ENCODE assay signal across 8 cellular contexts in the genomic region with DNA sequence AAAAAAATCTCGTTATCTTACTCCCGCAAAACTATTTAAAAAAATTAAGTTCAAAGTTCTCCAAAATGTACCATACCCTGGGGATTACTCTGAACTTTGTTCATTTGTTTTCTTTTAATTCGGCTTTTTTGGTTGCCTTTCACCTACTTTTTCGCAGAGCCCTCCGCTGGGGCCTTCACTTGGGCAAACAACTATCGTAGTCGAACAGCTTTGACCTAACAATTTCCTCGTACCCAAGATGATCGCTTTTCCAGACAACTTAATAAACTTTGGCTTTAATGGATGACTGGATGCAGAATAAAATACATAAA. TPM values are rescaled to one million over a fixed set of nuclear protein-coding genes. Genes with fewer than 3 reads are reported as not detected.
DNase-seq lines count a peak whose midpoint lies in the region; ATAC-seq and TF ChIP-seq lines count a peak whose summit lies in the region.

No MANE protein-coding gene starts in this region.

- H3K9me3 ChIP-seq in SJCRH30 (replicated peaks) (no peaks in the 10 kb centered on the region), esophagus muscularis mucosa (no peaks in the 10 kb centered on the region), skeletal muscle satellite cell (replicated peaks; ENCODE audit: low read length) (no peaks in the 10 kb centered on the region)

- in situ Hi-C loops in G401 (cut with HindIII; ENCODE audit: low sequenced_read_pairs), result loop anchor here (25.0 kb wide), 1 partner anchor 92 kb away; no protein-coding TSS in a partner anchor

- DNase-seq in SJCRH30 (no peak), esophagus muscularis mucosa (ENCODE audit: extremely low spot score) (no peak), G401 (ENCODE audit: low spot score) (no peak), NCI-H1048 (lab: John Stamatoyannopoulos, UW) (no peak)
- DNase-seq in stimulated activated CD4-positive, alpha-beta T cell treated with anti-CD3 and anti-CD28 coated beads, Interleukin-2, amount 100 ng/mL, for 48 hours, result no peak

- 27% methylated on average over 9 of the region's 9 CpGs for WGBS in esophagus muscularis mucosa

- H3K4me3 ChIP-seq in GM12875 (ENCODE audit: low read depth, low read length), result peak overlapping the region; percentile 70
- peak overlapping the region; percentile 66 for H3K4me3 ChIP-seq in SJCRH30
- H3K4me3 ChIP-seq in esophagus muscularis mucosa, result peak overlapping the region; percentile 63 to 67 (median 63)
- H3K4me3 ChIP-seq in skeletal muscle satellite cell (ENCODE audit: low read length), result peak overlapping the region; percentile 79

- ATAC-seq in HG03457 (IDR thresholded peaks at IDR 0.05; ENCODE audit: unreplicated experiment), result no peak

- peak overlapping the region; percentile 100 for H3K4me2 ChIP-seq in skeletal muscle satellite cell (ENCODE audit: low read length)

- intact Hi-C loops in esophagus muscularis mucosa (cut with DNase I), result no loop called here

- peak overlapping the region; percentile 66 for H3K27ac ChIP-seq in SJCRH30
- H3K27ac ChIP-seq in esophagus muscularis mucosa (replicated peaks in 1 of 4), result peak overlapping the region; percentile 86 to 94 (median 88)

- TF ChIP-seq EP300 in esophagus muscularis mucosa (IDR thresholded peaks at IDR 0.05), result no peak

- H3K36me3 ChIP-seq in SJCRH30 (no peaks in the 10 kb centered on the region), esophagus muscularis mucosa (no peaks in the 10 kb centered on the region), skeletal muscle satellite cell (ENCODE audit: insufficient read depth, low read length) (no peaks in the 10 kb centered on the region)

- peak overlapping the region; percentile 84 for H3K9ac ChIP-seq in skeletal muscle satellite cell (ENCODE audit: low read depth, low read length)

- no peak for TF ChIP-seq POLR2A in esophagus muscularis mucosa (IDR thresholded peaks at IDR 0.05; ENCODE audit: low read depth)

- TF ChIP-seq CTCF in GM12875 (IDR thresholded peaks at IDR 0.05; ENCODE audit: borderline replicate concordance, insufficient read depth, low read depth, low read length) (no peak), esophagus muscularis mucosa (IDR thresholded peaks at IDR 0.05) (no peak)

- H3K4me1 ChIP-seq in SJCRH30 (peaks cover 8% of the 10 kb centered on the region), esophagus muscularis mucosa (peaks cover 27 to 52% (median 45%) of the 10 kb centered on the region in 4 donors), skeletal muscle satellite cell (ENCODE audit: control insufficient read depth, insufficient read depth, low read length) (peaks cover 33% of the 10 kb centered on the region)

- no peaks in the 10 kb centered on the region for H3K27me3 ChIP-seq in SJCRH30
- H3K27me3 ChIP-seq in esophagus muscularis mucosa, result no peaks in the 10 kb centered on the region
- no peaks in the 10 kb centered on the region for H3K27me3 ChIP-seq in skeletal muscle satellite cell (ENCODE audit: control insufficient read depth, insufficient read depth, low read length)

RNA-seq across cellular contexts. Expression of gene HDDC3, which starts 2.7 kb away (rescaled TPM):
- 4.6 and 4.7 TPM in 2 replicates for total RNA-seq in SJCRH30 (2014; rRNA removed; shearing (Covaris generic))
- total RNA-seq in esophagus muscularis mucosa, result 1 to 10 TPM; 5.1 to 7.9 (median 6.0) TPM
- 14.2 and 15.2 TPM in 2 replicates for total RNA-seq in skeletal muscle satellite cell (2012; rRNA removed)
- total RNA-seq in G401 (2014; rRNA removed; shearing (Covaris generic)), result 10.8 and 17.1 TPM in 2 replicates

RNA-seq across cellular contexts. Expression of gene UNC45A, which starts 5.4 kb away (rescaled TPM):
- 40.7 and 42.4 TPM in 2 replicates for total RNA-seq in SJCRH30 (2014; rRNA removed; shearing (Covaris generic))
- 100 to 1,000 TPM in 1 of 4 donors, 10 to 100 TPM in 3; 88.6 to 113 (median 93.2) TPM for total RNA-seq in esophagus muscularis mucosa
- 55.3 and 57.0 TPM in 2 replicates for total RNA-seq in skeletal muscle satellite cell (2012; rRNA removed)
- 99.2 and 113 TPM in 2 replicates for total RNA-seq in G401 (2014; rRNA removed; shearing (Covaris generic))

RNA-seq across cellular contexts. Expression of gene RCCD1, which starts 25.0 kb away (rescaled TPM):
- total RNA-seq in SJCRH30 (2014; rRNA removed; shearing (Covaris generic)), result 6.8 and 8.6 TPM in 2 replicates
- total RNA-seq in esophagus muscularis mucosa, result 10 to 100 TPM in 1 of 4 donors, 1 to 10 TPM in 3; 5.3 to 12.7 (median 9.2) TPM
- total RNA-seq in skeletal muscle satellite cell (2012; rRNA removed), result 12.9 and 13.5 TPM in 2 replicates
- total RNA-seq in G401 (2014; rRNA removed; shearing (Covaris generic)), result 0.14 TPM in 1 of 2 replicates, not detected in the other

RNA-seq across cellular contexts. Expression of gene MAN2A2, which starts 26.6 kb away (rescaled TPM):
- 11.0 and 12.6 TPM in 2 replicates for total RNA-seq in SJCRH30 (2014; rRNA removed; shearing (Covaris generic))
- 10 to 100 TPM; 27.0 to 80.9 (median 31.7) TPM for total RNA-seq in esophagus muscularis mucosa
- total RNA-seq in skeletal muscle satellite cell (2012; rRNA removed), result 3.8 and 6.8 TPM in 2 replicates
- total RNA-seq in G401 (2014; rRNA removed; shearing (Covaris generic)), result 23.8 and 33.4 TPM in 2 replicates

RNA-seq across cellular contexts. Expression of gene FES, which starts 45.4 kb away (rescaled TPM):
- total RNA-seq in SJCRH30 (2014; rRNA removed; shearing (Covaris generic)), result 0.25 and 1.1 TPM in 2 replicates
- total RNA-seq in esophagus muscularis mucosa, result 10 to 100 TPM; 26.1 to 41.9 (median 34.0) TPM
- total RNA-seq in skeletal muscle satellite cell (2012; rRNA removed), result 10.7 and 18.8 TPM in 2 replicates
- total RNA-seq in G401 (2014; rRNA removed; shearing (Covaris generic)), result 0.43 and 0.64 TPM in 2 replicates
